ENCODE assay signal across 8 cellular contexts in the genomic region with DNA sequence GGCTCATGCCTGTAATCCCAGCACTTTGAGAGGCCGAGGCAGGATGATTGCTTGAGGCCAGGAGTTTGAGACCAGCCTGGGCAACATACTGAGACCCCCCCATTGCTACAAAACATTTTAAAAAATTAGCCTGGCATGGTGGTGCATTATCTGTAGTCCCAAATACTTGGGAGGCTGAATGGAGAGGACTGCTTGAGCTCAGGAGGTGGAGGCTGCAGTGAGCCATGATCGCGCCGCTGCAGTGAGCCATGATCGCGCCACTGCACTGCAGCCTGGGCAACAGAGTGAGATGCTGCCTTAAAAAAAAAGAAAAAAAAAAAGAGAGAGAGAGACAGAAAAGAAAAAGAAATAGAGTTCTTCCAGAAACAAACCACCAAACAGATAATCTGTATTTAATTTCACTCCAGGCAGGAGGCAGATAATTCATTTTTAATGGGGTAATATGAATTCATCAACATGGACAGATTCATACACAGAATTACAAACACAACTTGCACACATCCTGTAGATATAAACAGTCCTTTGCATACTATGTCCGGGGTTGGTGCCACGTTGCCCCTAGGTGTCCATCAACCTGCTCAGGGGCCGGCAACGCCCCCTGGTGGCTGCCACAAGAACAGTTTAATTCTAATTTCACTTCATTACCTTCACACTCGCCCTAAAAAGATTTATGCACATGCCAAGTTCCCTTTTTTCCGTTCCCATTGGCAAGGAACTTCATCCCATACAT. TPM values are rescaled to one million over a fixed set of nuclear protein-coding genes. Genes with fewer than 3 reads are reported as not detected.
DNase-seq lines count a peak whose midpoint lies in the region; ATAC-seq, FAIRE-seq and TF ChIP-seq lines count a peak whose summit lies in the region.

No MANE protein-coding gene starts in this region.

- H4K91ac ChIP-seq in H1 (replicated peaks; ENCODE audit: insufficient read length, low read length) = no peak overlapping the region
- no peak overlapping the region for H4K91ac ChIP-seq in neuronal stem cell (ENCODE audit: low read depth, low read length, poor library complexity)

- peak; percentile 84 for TF ChIP-seq CTCF in DND-41 (IDR thresholded peaks at IDR 0.05; ENCODE audit: borderline replicate concordance, extremely low read depth, low read length, poor library complexity, severe bottlenecking)
- TF ChIP-seq CTCF in activated CD8-positive, alpha-beta T cell treated with anti-CD3 and anti-CD28 coated beads for 36 hours (IDR thresholded peaks at IDR 0.05) = peak; percentile 93
- peak; percentile 82 to 87 (median 85) for TF ChIP-seq CTCF in H1 (IDR thresholded peaks at IDR 0.05; ENCODE audit: control extremely low read depth in 1 of 3, insufficient read depth in 1 of 3, low read depth in 1 of 3, low read length in 3 of 3)
- TF ChIP-seq CTCF in testis (IDR thresholded peaks at IDR 0.05) = peak; percentile 52 to 93 (median 53)

- H4K8ac ChIP-seq in H1 (ENCODE audit: extremely low read depth, insufficient read depth, low read length) (no peak overlapping the region), neuronal stem cell (ENCODE audit: low read depth, low read length) (no peak overlapping the region)

- H2BK12ac ChIP-seq in H1 (ENCODE audit: low read depth, low read length) (no peak overlapping the region), neuronal stem cell (ENCODE audit: low read length) (no peak overlapping the region)

- no peak overlapping the region for H2AFZ ChIP-seq in DND-41 (ENCODE audit: low read depth, low read length)
- no peak overlapping the region for H2AFZ ChIP-seq in H1 (ENCODE audit: low read length)
- no peak overlapping the region for H2AFZ ChIP-seq in neuronal stem cell (ENCODE audit: low read length)

- peak; percentile 77 to 80 for TF ChIP-seq RAD21 in H1 (IDR thresholded peaks at IDR 0.05 in 1 of 2, conservative IDR thresholded peaks at IDR 0.05 in 1 of 2; ENCODE audit: low read depth in 2 of 2, low read length in 2 of 2)

- no peaks in the 10 kb centered on the region for H3K79me2 ChIP-seq in DND-41 (ENCODE audit: insufficient read depth, low read length)
- H3K79me2 ChIP-seq in H1 (ENCODE audit: control insufficient read depth in 1 of 2, insufficient read depth in 2 of 2, low read length in 2 of 2) = no peaks in the 10 kb centered on the region

- H3K4ac ChIP-seq in H1 (replicated peaks; ENCODE audit: insufficient read length, low read depth, low read length) = no peak overlapping the region
- H3K4ac ChIP-seq in neuronal stem cell (ENCODE audit: low read length) = no peak overlapping the region

- H3K4me3 ChIP-seq in DND-41 (ENCODE audit: low read depth in 1 of 2, low read length in 2 of 2) = no peak overlapping the region
- no peak overlapping the region for H3K4me3 ChIP-seq in H1 (ENCODE audit: extremely low read depth in 1 of 4, insufficient read depth in 2 of 4, low read depth in 3 of 4, low read length in 4 of 4)
- no peak overlapping the region for H3K4me3 ChIP-seq in naive thymus-derived CD4-positive, alpha-beta T cell (ENCODE audit: low read length)
- no peak overlapping the region for H3K4me3 ChIP-seq in testis
- H3K4me3 ChIP-seq in neuronal stem cell (ENCODE audit: low read length in 2 of 2) = no peak overlapping the region

- H3K18ac ChIP-seq in H1 (ENCODE audit: extremely low read depth, low read length) (no peak overlapping the region), neuronal stem cell (ENCODE audit: low read length) (no peak overlapping the region)

- H2BK15ac ChIP-seq in H1 (ENCODE audit: low read length) = 0 out of 2 replicates have a peak overlapping the region, but pooled peaks have one; percentile 25
- H2BK15ac ChIP-seq in neuronal stem cell (ENCODE audit: low read length) = no peak overlapping the region

- H3K36me3 ChIP-seq in DND-41 (ENCODE audit: insufficient read depth, low read length) = no peaks in the 10 kb centered on the region
- no peaks in the 10 kb centered on the region; a peak in 1 of 8 replicates for H3K36me3 ChIP-seq in H1 (ENCODE audit: control insufficient read depth in 2 of 4, insufficient read depth in 4 of 4, low read length in 3 of 4)
- H3K36me3 ChIP-seq in naive thymus-derived CD4-positive, alpha-beta T cell (ENCODE audit: control insufficient read depth in 2 of 3, insufficient read depth in 3 of 3, low read length in 3 of 3) = peaks cover 0 to 5% (median 3%) of the 10 kb centered on the region in 3 experiments
- no peaks in the 10 kb centered on the region for H3K36me3 ChIP-seq in testis (ENCODE audit: low read depth, missing control alignments)
- H3K36me3 ChIP-seq in neuronal stem cell (replicated peaks in 1 of 2; ENCODE audit: control insufficient read depth in 2 of 2, insufficient read depth in 2 of 2, low read length in 2 of 2) = no peaks in the 10 kb centered on the region

- no peak for TF ChIP-seq EP300 in H1 (IDR thresholded peaks at IDR 0.05; ENCODE audit: borderline replicate concordance in 1 of 2, low read depth in 2 of 2, low read length in 2 of 2)

- intact Hi-C loops in activated CD8-positive, alpha-beta T cell treated with anti-CD3 and anti-CD28 coated beads for 36 hours (cut with micrococcal nuclease) = loop anchor here (5.0 to 10.0 kb wide), 2 partner anchors 252 to 759 kb away; no protein-coding TSS in a partner anchor
- intact Hi-C loops in naive thymus-derived CD4-positive, alpha-beta T cell (cut with micrococcal nuclease) = loop anchor here (1.0 to 2.0 kb wide), 5 partner anchors 15 to 779 kb away; a partner anchor contains a TSS
- intact Hi-C loops in testis (cut with DNase I; ENCODE audit: low total_unique reads) = no loop called here

- no peaks in the 10 kb centered on the region for H3K9me3 Mint-ChIP-seq in activated CD8-positive, alpha-beta T cell treated with anti-CD3 and anti-CD28 coated beads for 36 hours
- peaks cover 0 to 2% (median 0%) of the 10 kb centered on the region in 11 donors for H3K9me3 Mint-ChIP-seq in naive thymus-derived CD4-positive, alpha-beta T cell

- no peak overlapping the region for H4K5ac ChIP-seq in H1 (ENCODE audit: insufficient read length, low read depth, low read length)

- H3K27me3 ChIP-seq in DND-41 (ENCODE audit: insufficient read depth, low read length, poor library complexity) (peaks cover 6% of the 10 kb centered on the region), H1 (replicated peaks in 1 of 4; ENCODE audit: control insufficient read depth in 3 of 4, extremely low read depth in 1 of 4, insufficient read depth in 3 of 4, low read length in 3 of 4) (no peaks in the 10 kb centered on the region), testis (no peaks in the 10 kb centered on the region), neuronal stem cell (ENCODE audit: control insufficient read depth in 3 of 3, insufficient read depth in 3 of 3, low read depth in 1 of 3, low read length in 3 of 3) (no peaks in the 10 kb centered on the region)
- H3K27me3 ChIP-seq in naive thymus-derived CD4-positive, alpha-beta T cell (ENCODE audit: control insufficient read depth in 2 of 2, insufficient read depth in 2 of 2, low read length in 2 of 2) = no peaks in the 10 kb centered on the region

- no peak overlapping the region for H3K27ac Mint-ChIP-seq in activated CD8-positive, alpha-beta T cell treated with anti-CD3 and anti-CD28 coated beads for 36 hours
- peak overlapping the region in 8 of 9 donors; percentile 35 to 84 (median 56) for H3K27ac Mint-ChIP-seq in naive thymus-derived CD4-positive, alpha-beta T cell

- ATAC-seq in DND-41 (ENCODE audit: insufficient read depth, low read depth) = peak; percentile 84
- peak; percentile 56 for ATAC-seq in HG02678 (IDR thresholded peaks at IDR 0.05; ENCODE audit: unreplicated experiment)
- ATAC-seq in activated CD8-positive, alpha-beta T cell treated with anti-CD3 and anti-CD28 coated beads for 36 hours = peak; percentile 90
- ATAC-seq in naive thymus-derived CD4-positive, alpha-beta T cell = peak; percentile 87

- WGBS in H1 (ENCODE audit: extremely low coverage in 1 of 2, insufficient coverage in 1 of 2, insufficient read length in 1 of 2, insufficient replicate concordance in 2 of 2, low coverage in 1 of 2, low lambda C conversion rate in 2 of 2, missing lambda C conversion rate in 1 of 2), 2 experiments = 57% methylated on average over 12 of the region's 12 CpGs; no CpG with 5 or more reads in 1 of the 2 experiments
- WGBS in testis, 2 donors = 56 to 57% methylated on average over 12 of the region's 12 CpGs
- no CpG with 5 or more reads among the region's 12 CpGs for WGBS in neuronal stem cell (ENCODE audit: extremely low coverage in 2 of 2, insufficient read length in 2 of 2, insufficient replicate concordance in 1 of 2), 2 donors

- H3K56ac ChIP-seq in H1 (replicated peaks; ENCODE audit: insufficient read length, low read depth, low read length) = no peak overlapping the region

- H3K4me2 ChIP-seq in DND-41 (ENCODE audit: insufficient read depth, low read length) (no peak overlapping the region; the same call in 1 of the 2 replicates), H1 (ENCODE audit: insufficient read depth in 1 of 2, low read depth in 2 of 2, low read length in 2 of 2) (no peak overlapping the region), neuronal stem cell (ENCODE audit: insufficient read depth, low read length, poor library complexity, severe bottlenecking) (no peak overlapping the region)

- DNase-seq in DND-41 (peak; percentile 62), NCI-H69 (lab: John Stamatoyannopoulos, UW) (peak; percentile 59), H1 (ENCODE audit: low read depth in 1 of 2, low spot score in 2 of 2) (peak in 1 of 2 experiments; percentile 69), testis (peak; percentile 71), neuronal stem cell (ENCODE audit: low spot score) (no peak)
- DNase-seq in activated CD8-positive, alpha-beta T cell treated with anti-CD3 and anti-CD28 coated beads for 36 hours = peak; percentile 77
- DNase-seq in naive thymus-derived CD4-positive, alpha-beta T cell = peak; percentile 36 to 65 (median 50)

- H3K9ac ChIP-seq in DND-41 (ENCODE audit: low read depth, low read length) = no peak overlapping the region
- H3K9ac ChIP-seq in H1 (replicated peaks in 1 of 4; ENCODE audit: extremely low read depth in 1 of 4, low read depth in 3 of 4, low read length in 3 of 4) = no peak overlapping the region
- no peak overlapping the region for H3K9ac ChIP-seq in neuronal stem cell (ENCODE audit: low read depth, low read length, poor library complexity)

- CTCF ChIA-PET in activated CD8-positive, alpha-beta T cell treated with anti-CD3 and anti-CD28 coated beads for 36 hours (lab: Charles Lee) = interaction anchor here (0.7 to 9.4 kb wide), 16 partner anchors 9 to 791 kb away, joined by 3 to 82 read pairs (median 4); a partner anchor contains a TSS
- CTCF ChIA-PET in H1 (lab: Charles Lee; ENCODE audit: partially characterized antibody) = interaction anchor here (0.5 to 6.1 kb wide), 32 partner anchors 9 to 878 kb away, joined by 3 to 38 read pairs (median 4); a partner anchor contains a TSS
- CTCF ChIA-PET in naive thymus-derived CD4-positive, alpha-beta T cell (lab: Charles Lee) = interaction anchor here (0.5 to 1.6 kb wide), 14 partner anchors 9 to 387 kb away, joined by 3 to 6 read pairs (median 3); a partner anchor contains a TSS

- H2BK120ac ChIP-seq in H1 (replicated peaks; ENCODE audit: low read depth, low read length) = no peak overlapping the region
- H2BK120ac ChIP-seq in neuronal stem cell (ENCODE audit: low read depth, low read length) = no peak overlapping the region

- peaks cover 21% of the 10 kb centered on the region for H3K4me1 Mint-ChIP-seq in activated CD8-positive, alpha-beta T cell treated with anti-CD3 and anti-CD28 coated beads for 36 hours (ENCODE audit: low read depth)
- H3K4me1 Mint-ChIP-seq in naive thymus-derived CD4-positive, alpha-beta T cell = peaks cover 15 to 42% (median 32%) of the 10 kb centered on the region in 7 donors

- H3K14ac ChIP-seq in H1 (ENCODE audit: insufficient read length) (no peak overlapping the region), neuronal stem cell (ENCODE audit: low read length) (no peak overlapping the region)

- POLR2A ChIA-PET in activated CD8-positive, alpha-beta T cell treated with anti-CD3 and anti-CD28 coated beads for 36 hours (lab: Charles Lee) = interaction anchor here (1.9 kb wide), 1 partner anchor 23 kb away, joined by 7 read pairs; a partner anchor contains a TSS
- POLR2A ChIA-PET in H1 (lab: Charles Lee; ENCODE audit: partially characterized antibody) = interaction anchor here (0.8 to 2.6 kb wide), 3 partner anchors 15 to 252 kb away, joined by 3 to 8 read pairs (median 3); a partner anchor contains a TSS
- POLR2A ChIA-PET in naive thymus-derived CD4-positive, alpha-beta T cell (lab: Charles Lee) = interaction anchor here (1.2 to 2.8 kb wide), 2 partner anchors 23 to 606 kb away, joined by 4 to 17 read pairs; a partner anchor contains a TSS

- no peaks in the 10 kb centered on the region for H3K9me3 ChIP-seq in DND-41 (ENCODE audit: insufficient read depth, low read length, severe bottlenecking)
- H3K9me3 ChIP-seq in H1 (ENCODE audit: insufficient read depth in 2 of 2, low read depth in 1 of 2, low read length in 1 of 2) = no peaks in the 10 kb centered on the region
- no peaks in the 10 kb centered on the region for H3K9me3 ChIP-seq in naive thymus-derived CD4-positive, alpha-beta T cell (ENCODE audit: control insufficient read depth in 2 of 3, low read length in 3 of 3)
- H3K9me3 ChIP-seq in testis = no peaks in the 10 kb centered on the region
- no peaks in the 10 kb centered on the region for H3K9me3 ChIP-seq in neuronal stem cell (replicated peaks in 1 of 2; ENCODE audit: control insufficient read depth in 2 of 2, insufficient read depth in 1 of 2, low read depth in 1 of 2, low read length in 2 of 2)

- FAIRE-seq in H1 (lab: Jason Lieb, UNC) = no peak

- no peaks in the 10 kb centered on the region for H3K36me3 Mint-ChIP-seq in activated CD8-positive, alpha-beta T cell treated with anti-CD3 and anti-CD28 coated beads for 36 hours (ENCODE audit: low read depth)
- H3K36me3 Mint-ChIP-seq in naive thymus-derived CD4-positive, alpha-beta T cell = peaks cover 0 to 16% (median 7%) of the 10 kb centered on the region in 5 donors

- peaks cover 13% of the 10 kb centered on the region; the same call in 1 of the 2 replicates for H3K4me1 ChIP-seq in DND-41 (ENCODE audit: insufficient read depth, low read length)
- peaks cover 4 to 11% (median 9%) of the 10 kb centered on the region in 4 experiments; a peak in 4 of 7 replicates for H3K4me1 ChIP-seq in H1 (replicated peaks in 1 of 4; ENCODE audit: control insufficient read depth in 3 of 4, insufficient read depth in 4 of 4, low read length in 3 of 4)
- peaks cover 0 to 10% of the 10 kb centered on the region in 2 donors for H3K4me1 ChIP-seq in naive thymus-derived CD4-positive, alpha-beta T cell (ENCODE audit: control insufficient read depth in 2 of 2, insufficient read depth in 2 of 2, low read length in 2 of 2)
- no peaks in the 10 kb centered on the region for H3K4me1 ChIP-seq in testis
- peaks cover 0 to 7% of the 10 kb centered on the region in 2 donors for H3K4me1 ChIP-seq in neuronal stem cell (ENCODE audit: control insufficient read depth in 2 of 2, insufficient read depth in 1 of 2, low read depth in 1 of 2, low read length in 2 of 2)

- TF ChIP-seq POLR2A in H1 (IDR thresholded peaks at IDR 0.05; ENCODE audit: control extremely low read depth in 1 of 2, low read depth in 2 of 2, low read length in 2 of 2) (no peak), testis (IDR thresholded peaks at IDR 0.05) (no peak)

- no peak overlapping the region for H2AK5ac ChIP-seq in H1 (ENCODE audit: low read depth, low read length)
- no peak overlapping the region for H2AK5ac ChIP-seq in neuronal stem cell (ENCODE audit: low read depth, low read length)

- no peaks in the 10 kb centered on the region for H4K20me1 ChIP-seq in DND-41 (ENCODE audit: insufficient read depth, low read length)
- H4K20me1 ChIP-seq in H1 (replicated peaks in 1 of 2; ENCODE audit: control insufficient read depth in 1 of 2, insufficient read depth in 2 of 2, low read length in 2 of 2) = no peaks in the 10 kb centered on the region

- no peak overlapping the region for H2BK20ac ChIP-seq in H1 (ENCODE audit: low read length)

- no peak overlapping the region for H2BK5ac ChIP-seq in H1 (ENCODE audit: low read depth, low read length)
- H2BK5ac ChIP-seq in neuronal stem cell (ENCODE audit: low read length) = no peak overlapping the region

- H3K27ac ChIP-seq in DND-41 (ENCODE audit: low read length) = no peak overlapping the region
- no peak overlapping the region for H3K27ac ChIP-seq in H1 (ENCODE audit: low read depth, low read length)
- no peak overlapping the region for H3K27ac ChIP-seq in naive thymus-derived CD4-positive, alpha-beta T cell (ENCODE audit: low read depth, low read length)
- H3K27ac ChIP-seq in testis = no peak overlapping the region
- H3K27ac ChIP-seq in neuronal stem cell (replicated peaks; ENCODE audit: low read length) = no peak overlapping the region

- H3K23ac ChIP-seq in H1 (ENCODE audit: insufficient read length) = no peak overlapping the region
- H3K23ac ChIP-seq in neuronal stem cell (ENCODE audit: low read depth, low read length, poor library complexity) = no peak overlapping the region

- H3K27me3 Mint-ChIP-seq in activated CD8-positive, alpha-beta T cell treated with anti-CD3 and anti-CD28 coated beads for 36 hours = no peaks in the 10 kb centered on the region
- no peaks in the 10 kb centered on the region for H3K27me3 Mint-ChIP-seq in naive thymus-derived CD4-positive, alpha-beta T cell

- H3K79me1 ChIP-seq in H1 (ENCODE audit: low read depth, low read length) = no peaks in the 10 kb centered on the region
- no peaks in the 10 kb centered on the region for H3K79me1 ChIP-seq in neuronal stem cell (ENCODE audit: low read depth, low read length)

- no peaks in the 10 kb centered on the region; the same call in 1 of the 2 replicates for H3K23me2 ChIP-seq in H1 (ENCODE audit: low read depth, low read length)

- H3K4me3 Mint-ChIP-seq in activated CD8-positive, alpha-beta T cell treated with anti-CD3 and anti-CD28 coated beads for 36 hours = no peak overlapping the region
- peak overlapping the region in 6 of 10 donors; percentile 12 to 43 (median 27) for H3K4me3 Mint-ChIP-seq in naive thymus-derived CD4-positive, alpha-beta T cell

RNA-seq across cellular contexts. Expression of a gene that starts 15.9 kb away (rescaled TPM):
- total RNA-seq in activated CD8-positive, alpha-beta T cell treated with anti-CD3 and anti-CD28 coated beads for 36 hours = under 1 TPM; 0.09 to 0.20 TPM
- total RNA-seq in H1 (2021; fragmentation: NEBNext Ultra II Directional; extraction: Animal tissue kit (Norgen Biotek cat#: 25700)) = 6.1 and 8.9 TPM in 2 replicates
- polyA plus RNA-seq in H1 (2011; rRNA removed) (2.0 and 2.5 TPM in 2 replicates), testis (ENCODE audit: insufficient read depth, low read depth, low replicate concordance) (30.3 TPM)
- polyA plus RNA-seq in H1 (2011; cell fraction: cytosol; rRNA removed) = 1.9 TPM
- 1.2 TPM for polyA plus RNA-seq in H1 (2011; cell fraction: nucleus; rRNA removed)
- 4.0 to 6.1 TPM (median 5.3 TPM) in 4 replicates for polyA plus RNA-seq in H1 (2012, experiment 1 of 2)
- polyA plus RNA-seq in H1 (2012, experiment 2 of 2) = 2.4 TPM
- 14.7 TPM for polyA plus RNA-seq in H1 (2013, experiment 1 of 2)
- 15.8 TPM for polyA plus RNA-seq in H1 (2013, experiment 2 of 2)
- polyA minus RNA-seq in H1 (2011; rRNA and poly(A)+ RNA removed) = 1.4 and 2.6 TPM in 2 replicates
- 1.6 TPM for polyA minus RNA-seq in H1 (2011; cell fraction: cytosol; rRNA and poly(A)+ RNA removed)
- polyA minus RNA-seq in H1 (2011; cell fraction: nucleus; rRNA and poly(A)+ RNA removed) = 0.90 TPM
- total RNA-seq in naive thymus-derived CD4-positive, alpha-beta T cell = 1 to 10 TPM in 1 of 5 experiments, under 1 TPM in 4; 0.60 to 1.3 (median 0.94) TPM
- 1 to 10 TPM; 4.2 TPM for polyA plus RNA-seq in naive thymus-derived CD4-positive, alpha-beta T cell
- 10 to 100 TPM; 24.0 to 24.7 TPM for total RNA-seq in testis
- polyA plus RNA-seq in neuronal stem cell (2013, experiment 1 of 2) = 9.1 TPM
- 8.5 TPM for polyA plus RNA-seq in neuronal stem cell (2013, experiment 2 of 2)

RNA-seq across cellular contexts. Expression of a gene that starts 22.7 kb away (rescaled TPM):
- total RNA-seq in activated CD8-positive, alpha-beta T cell treated with anti-CD3 and anti-CD28 coated beads for 36 hours = 10 to 100 TPM; 31.5 to 32.9 TPM
- total RNA-seq in H1 (2021; fragmentation: NEBNext Ultra II Directional; extraction: Animal tissue kit (Norgen Biotek cat#: 25700)) = 15.4 and 17.4 TPM in 2 replicates
- polyA plus RNA-seq in H1 (2011; rRNA removed) (8.3 and 14.4 TPM in 2 replicates), testis (ENCODE audit: insufficient read depth, low read depth, low replicate concordance) (20.3 TPM)
- 10.0 TPM for polyA plus RNA-seq in H1 (2011; cell fraction: cytosol; rRNA removed)
- 16.9 TPM for polyA plus RNA-seq in H1 (2011; cell fraction: nucleus; rRNA removed)
- 9.3 to 12.7 TPM (median 11.1 TPM) in 4 replicates for polyA plus RNA-seq in H1 (2012, experiment 1 of 2)
- polyA plus RNA-seq in H1 (2012, experiment 2 of 2) = 9.4 TPM
- 8.2 TPM for polyA plus RNA-seq in H1 (2013, experiment 1 of 2)
- 8.7 TPM for polyA plus RNA-seq in H1 (2013, experiment 2 of 2)
- 15.7 and 16.0 TPM in 2 replicates for polyA minus RNA-seq in H1 (2011; rRNA and poly(A)+ RNA removed)
- 12.9 TPM for polyA minus RNA-seq in H1 (2011; cell fraction: cytosol; rRNA and poly(A)+ RNA removed)
- polyA minus RNA-seq in H1 (2011; cell fraction: nucleus; rRNA and poly(A)+ RNA removed) = 15.9 TPM
- total RNA-seq in naive thymus-derived CD4-positive, alpha-beta T cell = 10 to 100 TPM; 15.3 to 28.2 (median 22.1) TPM
- polyA plus RNA-seq in naive thymus-derived CD4-positive, alpha-beta T cell = 10 to 100 TPM in 1 of 2 donors, 1 to 10 TPM in 1; 8.4 to 15.6 TPM
- total RNA-seq in testis = 10 to 100 TPM; 22.8 to 46.3 TPM
- 9.3 TPM for polyA plus RNA-seq in neuronal stem cell (2013, experiment 1 of 2)
- polyA plus RNA-seq in neuronal stem cell (2013, experiment 2 of 2) = 9.9 TPM
